Comparison of ENCODE assay signal across 21 cellular contexts in the genomic region with DNA sequence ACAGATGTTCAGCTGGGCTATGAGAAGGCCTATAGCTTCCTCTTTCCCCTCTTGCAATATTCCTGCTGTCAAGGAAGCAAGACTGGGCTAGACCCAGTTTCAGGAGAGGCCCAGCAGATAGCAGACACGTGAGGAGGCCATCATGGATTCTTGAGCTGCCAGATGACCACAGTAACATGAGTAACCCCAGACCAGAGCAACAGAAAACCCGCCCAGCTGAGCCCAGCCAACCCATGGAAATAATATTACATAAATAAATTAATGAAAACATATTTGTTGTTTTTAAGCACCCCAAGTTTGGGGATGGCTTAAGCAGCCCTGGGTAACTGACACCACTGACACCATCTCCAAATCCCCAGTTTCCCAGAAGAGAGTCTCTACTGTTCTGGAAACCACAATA.
"Had no signal": no experiment of that assay in that cellular context is flagged by ENCODE, and none has a peak within 500 bp of the region (broad histone marks: within the 10 kb centered on the region; RNA-seq: fewer than 3 reads in every experiment).

No MANE protein-coding gene starts in this region.

- H3K27ac ChIP-seq: RWPE1 had no signal

- H3K9me3 ChIP-seq: MG63, SK-N-SH had no signal

- H3K9ac ChIP-seq: SK-N-SH had no signal

- ATAC-seq: Panc1 had no signal

- H3K4me2 ChIP-seq: SK-N-SH had no signal

- DNase-seq: IMR-90, Karpas-422, KG1, MG63, NCI-H1092 treated with DMSO at 0.1 percent for 48 hours, NCI-H1436, NCI-H187, NCI-H2029, NCI-H2081 treated with DMSO at 0.1 percent for 48 hours, NCI-H2171, NCI-H226, NCI-H446, NCI-H510A, NCI-H524 treated with DMSO at 0.1 percent for 48 hours, NCI-H69, NCI-H774, SHP77, SK-N-SH, SW 1271 had no signal

- H3K4me3 ChIP-seq: MG63 had no signal

- H3K36me3 ChIP-seq: MG63 had no signal
